In the genomic region with DNA sequence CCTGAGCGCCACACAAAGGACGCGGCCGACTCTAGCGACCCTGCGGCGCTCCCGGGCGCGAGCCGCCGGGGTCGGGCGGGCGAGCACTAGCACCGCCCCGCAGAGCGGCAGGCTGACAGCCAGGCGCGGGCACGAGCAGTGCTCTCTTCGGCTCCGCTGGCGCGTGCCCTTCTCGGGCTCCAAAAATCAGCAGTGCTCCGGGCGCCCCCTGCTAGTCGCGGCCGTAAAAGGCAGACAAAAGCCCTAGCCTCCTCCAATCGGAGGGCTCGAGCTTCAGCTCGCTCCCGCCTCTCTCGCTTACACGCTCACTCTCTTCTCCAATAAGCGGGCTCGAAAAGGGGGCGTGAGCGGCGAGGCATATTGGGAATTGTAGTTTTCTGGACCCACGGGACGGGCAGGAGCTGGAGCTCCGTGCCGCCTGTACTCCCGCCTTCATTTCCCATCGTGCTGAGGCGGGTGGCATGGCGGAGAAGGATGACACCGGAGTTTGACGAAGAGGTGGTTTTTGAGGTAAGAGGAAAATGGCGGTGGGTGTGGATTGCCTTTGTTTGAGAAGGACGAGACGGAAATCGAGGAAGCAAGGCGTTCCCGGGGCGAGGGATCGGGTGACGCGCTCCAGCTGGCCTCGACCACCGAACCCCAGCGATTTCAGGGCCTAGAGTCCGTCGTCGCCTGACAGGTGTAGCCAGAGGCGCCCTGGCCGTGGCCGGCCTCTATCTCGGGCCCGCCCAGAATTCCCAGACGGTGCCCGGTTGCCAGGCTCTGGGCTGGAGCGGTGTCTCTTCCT, we compare ENCODE assay signal across 8 cellular contexts. TPM values are rescaled to one million over a fixed set of nuclear protein-coding genes. Genes with fewer than 3 reads are reported as not detected.
A peak's percentile ranks its signal among the peaks of the same experiment; 100 is the strongest.
DNase-seq lines count a peak whose midpoint lies in the region; ATAC-seq and TF ChIP-seq lines count a peak whose summit lies in the region.

A gene (minus strand): TSS at position 91 of the 787 bp plus-strand sequence. CDS start 227 bp downstream, outside the sequence.
A gene with protein sequence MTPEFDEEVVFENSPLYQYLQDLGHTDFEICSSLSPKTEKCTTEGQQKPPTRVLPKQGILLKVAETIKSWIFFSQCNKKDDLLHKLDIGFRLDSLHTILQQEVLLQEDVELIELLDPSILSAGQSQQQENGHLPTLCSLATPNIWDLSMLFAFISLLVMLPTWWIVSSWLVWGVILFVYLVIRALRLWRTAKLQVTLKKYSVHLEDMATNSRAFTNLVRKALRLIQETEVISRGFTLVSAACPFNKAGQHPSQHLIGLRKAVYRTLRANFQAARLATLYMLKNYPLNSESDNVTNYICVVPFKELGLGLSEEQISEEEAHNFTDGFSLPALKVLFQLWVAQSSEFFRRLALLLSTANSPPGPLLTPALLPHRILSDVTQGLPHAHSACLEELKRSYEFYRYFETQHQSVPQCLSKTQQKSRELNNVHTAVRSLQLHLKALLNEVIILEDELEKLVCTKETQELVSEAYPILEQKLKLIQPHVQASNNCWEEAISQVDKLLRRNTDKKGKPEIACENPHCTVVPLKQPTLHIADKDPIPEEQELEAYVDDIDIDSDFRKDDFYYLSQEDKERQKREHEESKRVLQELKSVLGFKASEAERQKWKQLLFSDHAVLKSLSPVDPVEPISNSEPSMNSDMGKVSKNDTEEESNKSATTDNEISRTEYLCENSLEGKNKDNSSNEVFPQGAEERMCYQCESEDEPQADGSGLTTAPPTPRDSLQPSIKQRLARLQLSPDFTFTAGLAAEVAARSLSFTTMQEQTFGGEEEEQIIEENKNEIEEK (plus strand): TSS at position 431 of the 787 bp plus-strand sequence. CDS start 44 bp downstream, at position 475.

- peak within 1 kb of the TSS; percentile 90 for H3K27ac ChIP-seq in thymus (ENCODE audit: low read depth)

- H3K27me3 ChIP-seq in thymus (ENCODE audit: control insufficient read depth, insufficient read depth), result no peaks in the 10 kb centered on the region

- no peaks in the 10 kb centered on the region for H3K9me3 Mint-ChIP-seq in osteocyte (ENCODE audit: unreplicated experiment)

- peaks cover 5% of the 10 kb centered on the region for H3K36me3 Mint-ChIP-seq in osteocyte (ENCODE audit: unreplicated experiment)

- peak; percentile 94 for ATAC-seq in HG02642 (IDR thresholded peaks at IDR 0.05; ENCODE audit: poor library complexity, unreplicated experiment)

- peaks cover 65% of the 10 kb centered on the region for H3K4me1 Mint-ChIP-seq in osteocyte (ENCODE audit: unreplicated experiment)

- WGBS in thymus, result under 1% methylated on average over 76 of the region's 76 CpGs

- H3K36me3 ChIP-seq in thymus (ENCODE audit: control insufficient read depth, insufficient read depth), result no peaks in the 10 kb centered on the region

- intact Hi-C loops in head of caudate nucleus (cut with DNase I), result loop anchor here (5.0 kb wide), 1 partner anchor 145 kb away; a partner anchor contains a TSS

- DNase-seq in GM12865 (ENCODE audit: low read depth) (peak; percentile 99), NCI-H1105 (lab: John Stamatoyannopoulos, UW) (peak; percentile 100), SKM-1 treated with dmso at 0.1 percent for 144 hours (lab: John Stamatoyannopoulos, UW; ENCODE audit: unreplicated experiment) (peak; percentile 88), head of caudate nucleus (peak; percentile 94 to 100 (median 99)), osteocyte (ENCODE audit: extremely low spot score, unreplicated experiment) (peak; percentile 99)
- DNase-seq in activated naive CD8-positive, alpha-beta T cell treated with anti-CD3 and anti-CD28 coated beads, Interleukin-2, amount 50 U/mL, for 16 hours (ENCODE audit: low read depth, low spot score), result peak; percentile 94

- H3K4me1 ChIP-seq in thymus (ENCODE audit: control insufficient read depth, insufficient read depth, low read length), result peaks cover 3% of the 10 kb centered on the region

- H3K9me3 ChIP-seq in thymus (ENCODE audit: control insufficient read depth), result no peaks in the 10 kb centered on the region

- H3K27me3 Mint-ChIP-seq in osteocyte (ENCODE audit: unreplicated experiment), result no peaks in the 10 kb centered on the region

- TF ChIP-seq CTCF in GM12865 (IDR thresholded peaks at IDR 0.05; ENCODE audit: insufficient read depth, low read depth, low read length, missing control alignments), result peak; percentile 51
- peak; percentile 66 for TF ChIP-seq CTCF in osteocyte (IDR thresholded peaks at IDR 0.05)

- peak within 1 kb of the TSS; percentile 99 for H3K27ac Mint-ChIP-seq in osteocyte (ENCODE audit: unreplicated experiment)

- peak within 1 kb of the TSS; percentile 97 for H3K4me3 Mint-ChIP-seq in osteocyte (ENCODE audit: unreplicated experiment)

- H3K4me3 ChIP-seq in GM12865 (ENCODE audit: low read depth, low read length) (peak within 1 kb of the TSS; percentile 89), thymus (ENCODE audit: low read length) (peak within 1 kb of the TSS; percentile 54)

RNA-seq across cellular contexts. Expression of the first gene that starts in this region (rescaled TPM):
- 11.2 and 11.9 TPM in 2 replicates for total RNA-seq in osteocyte
- polyA plus RNA-seq in thymus, result 2.3 TPM

RNA-seq across cellular contexts. Expression of the second gene that starts in this region (rescaled TPM):
- 65.7 and 74.7 TPM in 2 replicates for total RNA-seq in osteocyte
- polyA plus RNA-seq in thymus, result 51.4 TPM

Comparison
In these comparisons a context has a peak if more than half of its experiments do, and no peak if none do; other contexts are left out.
1. Peak in every context shown above with its lines: DNase-seq, ATAC-seq, H3K4me3 ChIP-seq and H3K27ac ChIP-seq.